1 cellular context compared by ENCODE assay signal in the genomic region with DNA sequence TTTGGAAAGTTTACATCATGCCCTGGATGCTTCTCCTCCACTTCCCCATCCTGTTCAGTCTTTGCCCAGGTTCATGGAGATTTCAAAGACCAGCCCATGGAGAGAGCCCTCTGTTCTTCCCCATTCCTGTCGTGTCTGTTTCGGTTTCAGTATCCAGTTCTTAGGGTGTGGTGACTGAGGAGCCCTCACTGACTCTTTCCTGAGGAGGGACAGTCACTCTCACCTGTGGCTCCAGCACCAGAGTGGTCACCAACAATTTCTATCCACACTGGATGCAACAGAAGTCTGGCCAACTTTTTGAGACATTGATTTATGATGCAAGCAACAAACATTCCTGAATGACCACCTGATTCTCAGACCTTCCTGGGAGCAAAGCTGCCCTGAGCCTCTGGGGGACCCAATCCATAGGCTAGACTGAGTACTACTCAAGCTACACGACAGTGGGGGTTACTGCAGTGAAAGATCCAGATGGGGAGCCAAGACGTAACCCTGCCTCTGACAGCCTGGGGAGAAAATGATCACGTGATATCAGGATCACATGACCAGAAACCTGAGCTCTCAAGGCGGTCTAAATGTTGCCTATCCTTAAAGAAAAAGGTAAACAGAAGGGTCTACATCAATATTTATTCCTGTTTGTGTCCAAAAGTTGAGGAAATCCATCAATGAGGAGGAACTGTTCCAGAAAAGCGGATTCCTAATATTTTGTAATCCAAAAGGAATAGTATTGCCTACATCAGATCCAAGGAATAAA.
A peak's percentile ranks its signal among the peaks of the same experiment; 100 is the strongest.
TF ChIP-seq lines count a peak whose summit lies in the region.

No MANE protein-coding gene starts in this region.

TF ChIP-seq in K562, 482 proteins besides CTCF, POLR2A, EP300 and RAD21 (continued from another document and continues in another):
- TF ChIP-seq, protein P1, sequence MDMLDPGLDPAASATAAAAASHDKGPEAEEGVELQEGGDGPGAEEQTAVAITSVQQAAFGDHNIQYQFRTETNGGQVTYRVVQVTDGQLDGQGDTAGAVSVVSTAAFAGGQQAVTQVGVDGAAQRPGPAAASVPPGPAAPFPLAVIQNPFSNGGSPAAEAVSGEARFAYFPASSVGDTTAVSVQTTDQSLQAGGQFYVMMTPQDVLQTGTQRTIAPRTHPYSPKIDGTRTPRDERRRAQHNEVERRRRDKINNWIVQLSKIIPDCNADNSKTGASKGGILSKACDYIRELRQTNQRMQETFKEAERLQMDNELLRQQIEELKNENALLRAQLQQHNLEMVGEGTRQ (CRISPR knock-in tag; IDR thresholded peaks at IDR 0.05): peak; percentile 99
- no peak for TF ChIP-seq TCF3 (CRISPR knock-in tag; IDR thresholded peaks at IDR 0.05)
- peak; percentile 78; the same call in 1 of the 2 replicates for TF ChIP-seq MTA3 (IDR thresholded peaks at IDR 0.05; ENCODE audit: borderline replicate concordance)
- TF ChIP-seq, protein P2, sequence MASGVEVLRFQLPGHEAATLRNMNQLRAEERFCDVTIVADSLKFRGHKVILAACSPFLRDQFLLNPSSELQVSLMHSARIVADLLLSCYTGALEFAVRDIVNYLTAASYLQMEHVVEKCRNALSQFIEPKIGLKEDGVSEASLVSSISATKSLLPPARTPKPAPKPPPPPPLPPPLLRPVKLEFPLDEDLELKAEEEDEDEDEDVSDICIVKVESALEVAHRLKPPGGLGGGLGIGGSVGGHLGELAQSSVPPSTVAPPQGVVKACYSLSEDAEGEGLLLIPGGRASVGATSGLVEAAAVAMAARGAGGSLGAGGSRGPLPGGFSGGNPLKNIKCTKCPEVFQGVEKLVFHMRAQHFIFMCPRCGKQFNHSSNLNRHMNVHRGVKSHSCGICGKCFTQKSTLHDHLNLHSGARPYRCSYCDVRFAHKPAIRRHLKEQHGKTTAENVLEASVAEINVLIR (CRISPR knock-in tag; IDR thresholded peaks at IDR 0.05): peak; percentile 80
- TF ChIP-seq, protein P3, sequence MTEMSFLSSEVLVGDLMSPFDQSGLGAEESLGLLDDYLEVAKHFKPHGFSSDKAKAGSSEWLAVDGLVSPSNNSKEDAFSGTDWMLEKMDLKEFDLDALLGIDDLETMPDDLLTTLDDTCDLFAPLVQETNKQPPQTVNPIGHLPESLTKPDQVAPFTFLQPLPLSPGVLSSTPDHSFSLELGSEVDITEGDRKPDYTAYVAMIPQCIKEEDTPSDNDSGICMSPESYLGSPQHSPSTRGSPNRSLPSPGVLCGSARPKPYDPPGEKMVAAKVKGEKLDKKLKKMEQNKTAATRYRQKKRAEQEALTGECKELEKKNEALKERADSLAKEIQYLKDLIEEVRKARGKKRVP (CRISPR knock-in tag; IDR thresholded peaks at IDR 0.05): peak; percentile 70; the same call in 1 of the 2 replicates
- TF ChIP-seq, protein P4, sequence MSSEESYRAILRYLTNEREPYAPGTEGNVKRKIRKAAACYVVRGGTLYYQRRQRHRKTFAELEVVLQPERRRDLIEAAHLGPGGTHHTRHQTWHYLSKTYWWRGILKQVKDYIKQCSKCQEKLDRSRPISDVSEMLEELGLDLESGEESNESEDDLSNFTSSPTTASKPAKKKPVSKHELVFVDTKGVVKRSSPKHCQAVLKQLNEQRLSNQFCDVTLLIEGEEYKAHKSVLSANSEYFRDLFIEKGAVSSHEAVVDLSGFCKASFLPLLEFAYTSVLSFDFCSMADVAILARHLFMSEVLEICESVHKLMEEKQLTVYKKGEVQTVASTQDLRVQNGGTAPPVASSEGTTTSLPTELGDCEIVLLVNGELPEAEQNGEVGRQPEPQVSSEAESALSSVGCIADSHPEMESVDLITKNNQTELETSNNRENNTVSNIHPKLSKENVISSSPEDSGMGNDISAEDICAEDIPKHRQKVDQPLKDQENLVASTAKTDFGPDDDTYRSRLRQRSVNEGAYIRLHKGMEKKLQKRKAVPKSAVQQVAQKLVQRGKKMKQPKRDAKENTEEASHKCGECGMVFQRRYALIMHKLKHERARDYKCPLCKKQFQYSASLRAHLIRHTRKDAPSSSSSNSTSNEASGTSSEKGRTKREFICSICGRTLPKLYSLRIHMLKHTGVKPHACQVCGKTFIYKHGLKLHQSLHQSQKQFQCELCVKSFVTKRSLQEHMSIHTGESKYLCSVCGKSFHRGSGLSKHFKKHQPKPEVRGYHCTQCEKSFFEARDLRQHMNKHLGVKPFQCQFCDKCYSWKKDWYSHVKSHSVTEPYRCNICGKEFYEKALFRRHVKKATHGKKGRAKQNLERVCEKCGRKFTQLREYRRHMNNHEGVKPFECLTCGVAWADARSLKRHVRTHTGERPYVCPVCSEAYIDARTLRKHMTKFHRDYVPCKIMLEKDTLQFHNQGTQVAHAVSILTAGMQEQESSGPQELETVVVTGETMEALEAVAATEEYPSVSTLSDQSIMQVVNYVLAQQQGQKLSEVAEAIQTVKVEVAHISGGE (CRISPR knock-in tag; IDR thresholded peaks at IDR 0.05): peak in 2 of 3 experiments; percentile 55 to 82; a peak in 4 of 6 replicates
- TF ChIP-seq DIDO1 (tag; IDR thresholded peaks at IDR 0.05; ENCODE audit: low read depth): no peak
- no peak for TF ChIP-seq PHB (CRISPR knock-in tag; IDR thresholded peaks at IDR 0.05)
- TF ChIP-seq, protein P5, sequence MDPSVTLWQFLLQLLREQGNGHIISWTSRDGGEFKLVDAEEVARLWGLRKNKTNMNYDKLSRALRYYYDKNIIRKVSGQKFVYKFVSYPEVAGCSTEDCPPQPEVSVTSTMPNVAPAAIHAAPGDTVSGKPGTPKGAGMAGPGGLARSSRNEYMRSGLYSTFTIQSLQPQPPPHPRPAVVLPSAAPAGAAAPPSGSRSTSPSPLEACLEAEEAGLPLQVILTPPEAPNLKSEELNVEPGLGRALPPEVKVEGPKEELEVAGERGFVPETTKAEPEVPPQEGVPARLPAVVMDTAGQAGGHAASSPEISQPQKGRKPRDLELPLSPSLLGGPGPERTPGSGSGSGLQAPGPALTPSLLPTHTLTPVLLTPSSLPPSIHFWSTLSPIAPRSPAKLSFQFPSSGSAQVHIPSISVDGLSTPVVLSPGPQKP (CRISPR knock-in tag; IDR thresholded peaks at IDR 0.05): no peak
- TF ChIP-seq PHTF2 (CRISPR knock-in tag; IDR thresholded peaks at IDR 0.05): peak; percentile 76
- no peak for TF ChIP-seq PHF21A (IDR thresholded peaks at IDR 0.05; ENCODE audit: borderline replicate concordance, low read depth)
- TF ChIP-seq ZNF143 (CRISPR knock-in tag; IDR thresholded peaks at IDR 0.05): peak; percentile 48; the same call in 1 of the 2 replicates
- TF ChIP-seq, protein P6, sequence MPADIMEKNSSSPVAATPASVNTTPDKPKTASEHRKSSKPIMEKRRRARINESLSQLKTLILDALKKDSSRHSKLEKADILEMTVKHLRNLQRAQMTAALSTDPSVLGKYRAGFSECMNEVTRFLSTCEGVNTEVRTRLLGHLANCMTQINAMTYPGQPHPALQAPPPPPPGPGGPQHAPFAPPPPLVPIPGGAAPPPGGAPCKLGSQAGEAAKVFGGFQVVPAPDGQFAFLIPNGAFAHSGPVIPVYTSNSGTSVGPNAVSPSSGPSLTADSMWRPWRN (IDR thresholded peaks at IDR 0.05; ENCODE audit: low read depth): no peak; the same call in 1 of the 2 replicates
- TF ChIP-seq BRD9 (IDR thresholded peaks at IDR 0.05; ENCODE audit: low read depth, partially characterized antibody): no peak
- no peak for TF ChIP-seq KAT2B (IDR thresholded peaks at IDR 0.05; ENCODE audit: low read depth, low read length)
- TF ChIP-seq ZNF431 (CRISPR knock-in tag; IDR thresholded peaks at IDR 0.05): 0 out of 2 replicates have a peak, but pooled peaks have one; percentile 44
- no peak for TF ChIP-seq YY1 (IDR thresholded peaks at IDR 0.05; ENCODE audit: borderline replicate concordance in 1 of 3, control insufficient read depth in 1 of 3, extremely low read depth in 1 of 3, insufficient read depth in 3 of 3, insufficient read length in 1 of 3, insufficient replicate concordance in 2 of 3, low read depth in 1 of 3, low read length in 2 of 3)
- TF ChIP-seq, protein P7, sequence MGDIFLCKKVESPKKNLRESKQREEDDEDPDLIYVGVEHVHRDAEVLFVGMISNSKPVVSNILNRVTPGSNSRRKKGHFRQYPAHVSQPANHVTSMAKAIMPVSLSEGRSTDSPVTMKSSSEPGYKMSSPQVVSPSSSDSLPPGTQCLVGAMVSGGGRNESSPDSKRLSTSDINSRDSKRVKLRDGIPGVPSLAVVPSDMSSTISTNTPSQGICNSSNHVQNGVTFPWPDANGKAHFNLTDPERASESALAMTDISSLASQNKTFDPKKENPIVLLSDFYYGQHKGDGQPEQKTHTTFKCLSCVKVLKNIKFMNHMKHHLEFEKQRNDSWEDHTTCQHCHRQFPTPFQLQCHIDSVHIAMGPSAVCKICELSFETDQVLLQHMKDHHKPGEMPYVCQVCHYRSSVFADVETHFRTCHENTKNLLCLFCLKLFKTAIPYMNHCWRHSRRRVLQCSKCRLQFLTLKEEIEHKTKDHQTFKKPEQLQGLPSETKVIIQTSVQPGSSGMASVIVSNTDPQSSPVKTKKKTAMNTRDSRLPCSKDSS (IDR thresholded peaks at IDR 0.05; ENCODE audit: low read depth, partially characterized antibody): no peak
- no peak for TF ChIP-seq SMC3 (conservative IDR thresholded peaks at IDR 0.05; ENCODE audit: insufficient read depth, low read depth, low read length)
- TF ChIP-seq CTBP1 (IDR thresholded peaks at IDR 0.05; ENCODE audit: borderline replicate concordance): peak; percentile 65
- TF ChIP-seq, protein P8, sequence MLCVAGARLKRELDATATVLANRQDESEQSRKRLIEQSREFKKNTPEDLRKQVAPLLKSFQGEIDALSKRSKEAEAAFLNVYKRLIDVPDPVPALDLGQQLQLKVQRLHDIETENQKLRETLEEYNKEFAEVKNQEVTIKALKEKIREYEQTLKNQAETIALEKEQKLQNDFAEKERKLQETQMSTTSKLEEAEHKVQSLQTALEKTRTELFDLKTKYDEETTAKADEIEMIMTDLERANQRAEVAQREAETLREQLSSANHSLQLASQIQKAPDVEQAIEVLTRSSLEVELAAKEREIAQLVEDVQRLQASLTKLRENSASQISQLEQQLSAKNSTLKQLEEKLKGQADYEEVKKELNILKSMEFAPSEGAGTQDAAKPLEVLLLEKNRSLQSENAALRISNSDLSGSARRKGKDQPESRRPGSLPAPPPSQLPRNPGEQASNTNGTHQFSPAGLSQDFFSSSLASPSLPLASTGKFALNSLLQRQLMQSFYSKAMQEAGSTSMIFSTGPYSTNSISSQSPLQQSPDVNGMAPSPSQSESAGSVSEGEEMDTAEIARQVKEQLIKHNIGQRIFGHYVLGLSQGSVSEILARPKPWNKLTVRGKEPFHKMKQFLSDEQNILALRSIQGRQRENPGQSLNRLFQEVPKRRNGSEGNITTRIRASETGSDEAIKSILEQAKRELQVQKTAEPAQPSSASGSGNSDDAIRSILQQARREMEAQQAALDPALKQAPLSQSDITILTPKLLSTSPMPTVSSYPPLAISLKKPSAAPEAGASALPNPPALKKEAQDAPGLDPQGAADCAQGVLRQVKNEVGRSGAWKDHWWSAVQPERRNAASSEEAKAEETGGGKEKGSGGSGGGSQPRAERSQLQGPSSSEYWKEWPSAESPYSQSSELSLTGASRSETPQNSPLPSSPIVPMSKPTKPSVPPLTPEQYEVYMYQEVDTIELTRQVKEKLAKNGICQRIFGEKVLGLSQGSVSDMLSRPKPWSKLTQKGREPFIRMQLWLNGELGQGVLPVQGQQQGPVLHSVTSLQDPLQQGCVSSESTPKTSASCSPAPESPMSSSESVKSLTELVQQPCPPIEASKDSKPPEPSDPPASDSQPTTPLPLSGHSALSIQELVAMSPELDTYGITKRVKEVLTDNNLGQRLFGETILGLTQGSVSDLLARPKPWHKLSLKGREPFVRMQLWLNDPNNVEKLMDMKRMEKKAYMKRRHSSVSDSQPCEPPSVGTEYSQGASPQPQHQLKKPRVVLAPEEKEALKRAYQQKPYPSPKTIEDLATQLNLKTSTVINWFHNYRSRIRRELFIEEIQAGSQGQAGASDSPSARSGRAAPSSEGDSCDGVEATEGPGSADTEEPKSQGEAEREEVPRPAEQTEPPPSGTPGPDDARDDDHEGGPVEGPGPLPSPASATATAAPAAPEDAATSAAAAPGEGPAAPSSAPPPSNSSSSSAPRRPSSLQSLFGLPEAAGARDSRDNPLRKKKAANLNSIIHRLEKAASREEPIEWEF (CRISPR knock-in tag; IDR thresholded peaks at IDR 0.05): no peak
- TF ChIP-seq, protein P9, sequence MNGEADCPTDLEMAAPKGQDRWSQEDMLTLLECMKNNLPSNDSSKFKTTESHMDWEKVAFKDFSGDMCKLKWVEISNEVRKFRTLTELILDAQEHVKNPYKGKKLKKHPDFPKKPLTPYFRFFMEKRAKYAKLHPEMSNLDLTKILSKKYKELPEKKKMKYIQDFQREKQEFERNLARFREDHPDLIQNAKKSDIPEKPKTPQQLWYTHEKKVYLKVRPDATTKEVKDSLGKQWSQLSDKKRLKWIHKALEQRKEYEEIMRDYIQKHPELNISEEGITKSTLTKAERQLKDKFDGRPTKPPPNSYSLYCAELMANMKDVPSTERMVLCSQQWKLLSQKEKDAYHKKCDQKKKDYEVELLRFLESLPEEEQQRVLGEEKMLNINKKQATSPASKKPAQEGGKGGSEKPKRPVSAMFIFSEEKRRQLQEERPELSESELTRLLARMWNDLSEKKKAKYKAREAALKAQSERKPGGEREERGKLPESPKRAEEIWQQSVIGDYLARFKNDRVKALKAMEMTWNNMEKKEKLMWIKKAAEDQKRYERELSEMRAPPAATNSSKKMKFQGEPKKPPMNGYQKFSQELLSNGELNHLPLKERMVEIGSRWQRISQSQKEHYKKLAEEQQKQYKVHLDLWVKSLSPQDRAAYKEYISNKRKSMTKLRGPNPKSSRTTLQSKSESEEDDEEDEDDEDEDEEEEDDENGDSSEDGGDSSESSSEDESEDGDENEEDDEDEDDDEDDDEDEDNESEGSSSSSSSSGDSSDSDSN (IDR thresholded peaks at IDR 0.05; ENCODE audit: borderline replicate concordance in 1 of 2, low read depth in 2 of 2, low read length in 2 of 2): no peak
- TF ChIP-seq, protein P10, sequence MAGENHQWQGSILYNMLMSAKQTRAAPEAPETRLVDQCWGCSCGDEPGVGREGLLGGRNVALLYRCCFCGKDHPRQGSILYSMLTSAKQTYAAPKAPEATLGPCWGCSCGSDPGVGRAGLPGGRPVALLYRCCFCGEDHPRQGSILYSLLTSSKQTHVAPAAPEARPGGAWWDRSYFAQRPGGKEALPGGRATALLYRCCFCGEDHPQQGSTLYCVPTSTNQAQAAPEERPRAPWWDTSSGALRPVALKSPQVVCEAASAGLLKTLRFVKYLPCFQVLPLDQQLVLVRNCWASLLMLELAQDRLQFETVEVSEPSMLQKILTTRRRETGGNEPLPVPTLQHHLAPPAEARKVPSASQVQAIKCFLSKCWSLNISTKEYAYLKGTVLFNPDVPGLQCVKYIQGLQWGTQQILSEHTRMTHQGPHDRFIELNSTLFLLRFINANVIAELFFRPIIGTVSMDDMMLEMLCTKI (IDR thresholded peaks at IDR 0.05; ENCODE audit: partially characterized antibody): no peak
- peak in 1 of 2 experiments; percentile 99; a peak in 2 of 3 replicates for TF ChIP-seq CBX3 (IDR thresholded peaks at IDR 0.05; ENCODE audit: borderline replicate concordance in 1 of 2, low read length in 2 of 2)
- TF ChIP-seq KLF6 (CRISPR knock-in tag; IDR thresholded peaks at IDR 0.05; ENCODE audit: borderline replicate concordance): peak; percentile 92
- peak; percentile 93 for TF ChIP-seq ZNF165 (CRISPR knock-in tag; IDR thresholded peaks at IDR 0.05; ENCODE audit: borderline replicate concordance)
- TF ChIP-seq ZNF764 (CRISPR knock-in tag; IDR thresholded peaks at IDR 0.05; ENCODE audit: low read depth): no peak
- TF ChIP-seq ZNF589 (CRISPR knock-in tag; IDR thresholded peaks at IDR 0.05; ENCODE audit: low read depth): peak; percentile 98
- TF ChIP-seq CSDE1 (IDR thresholded peaks at IDR 0.05): no peak
- TF ChIP-seq ZNF212 (CRISPR knock-in tag; IDR thresholded peaks at IDR 0.05): peak; percentile 93
- peak; percentile 83; the same call in 1 of the 2 replicates for TF ChIP-seq SLC30A9 (CRISPR knock-in tag; IDR thresholded peaks at IDR 0.05)
- 0 out of 2 replicates have a peak, but pooled peaks have one; percentile 61 for TF ChIP-seq ZNF347 (CRISPR knock-in tag; IDR thresholded peaks at IDR 0.05; ENCODE audit: low read depth)
